In genomic region chr12:8032242-8033152, GRCh38 we compare ENCODE assay signal across 2 cellular contexts.
TF ChIP-seq lines count a peak whose summit lies in the region.

Gene FOXJ2 (plus strand): TSS chr12:8032716. CDS start chr12:8039833, 7,117 bp downstream.

TF ChIP-seq in HCT116, 20 proteins besides CTCF, POLR2A, EP300 and RAD21 (continued from another document):
- TF ChIP-seq SP1 (IDR thresholded peaks at IDR 0.05; ENCODE audit: low read depth) (peak; percentile 41; the same call in 1 of the 2 replicates), ZNF274 (IDR thresholded peaks at IDR 0.05; ENCODE audit: low read depth, low read length) (no peak), SRF (IDR thresholded peaks at IDR 0.05; ENCODE audit: low read depth) (no peak), CEBPB (IDR thresholded peaks at IDR 0.05; ENCODE audit: low read depth) (no peak), ZBTB33 (IDR thresholded peaks at IDR 0.05; ENCODE audit: extremely low read depth, insufficient replicate concordance, low read length) (no peak), JUND (IDR thresholded peaks at IDR 0.05) (no peak), REST (IDR thresholded peaks at IDR 0.05; ENCODE audit: low read depth) (no peak), YY1 (IDR thresholded peaks at IDR 0.05; ENCODE audit: extremely low read depth, insufficient replicate concordance, low read depth, low read length) (no peak), ZFX (IDR thresholded peaks at IDR 0.05) (peak; percentile 95), FOSL1 (IDR thresholded peaks at IDR 0.05; ENCODE audit: low read depth) (no peak), POLR2AphosphoS5 (IDR thresholded peaks at IDR 0.05; ENCODE audit: low read depth, low read length) (peak; percentile 40; the same call in 1 of the 2 replicates), TCF7L2 (IDR thresholded peaks at IDR 0.05; ENCODE audit: borderline replicate concordance, extremely low read depth, insufficient read depth, insufficient read length) (no peak), EZH2 (IDR thresholded peaks at IDR 0.05) (no peak), SIN3A (IDR thresholded peaks at IDR 0.05; ENCODE audit: low read depth) (no peak), MAX (IDR thresholded peaks at IDR 0.05) (peak; percentile 73), EGR1 (IDR thresholded peaks at IDR 0.05; ENCODE audit: low read depth) (peak; percentile 21; the same call in 1 of the 2 replicates), EZH2phosphoT487 (IDR thresholded peaks at IDR 0.05; ENCODE audit: borderline replicate concordance) (no peak)

TF ChIP-seq in K562, 482 proteins besides CTCF, POLR2A, EP300 and RAD21 (continued from another document and continues in another):
- TF ChIP-seq MGA (IDR thresholded peaks at IDR 0.05) = no peak
- 0 out of 2 replicates have a peak, but pooled peaks have one; percentile 31 for TF ChIP-seq ZBTB17 (CRISPR knock-in tag; IDR thresholded peaks at IDR 0.05)
- no peak for TF ChIP-seq ZNF398 (CRISPR knock-in tag; IDR thresholded peaks at IDR 0.05)
- 0 out of 2 replicates have a peak, but pooled peaks have one; percentile 22 for TF ChIP-seq AFF4 (CRISPR knock-in tag; IDR thresholded peaks at IDR 0.05)
- no peak for TF ChIP-seq HDAC3 (IDR thresholded peaks at IDR 0.05; ENCODE audit: borderline replicate concordance, partially characterized antibody)
- TF ChIP-seq NFYB (IDR thresholded peaks at IDR 0.05; ENCODE audit: extremely low read depth, insufficient read length) = no peak
- no peak for TF ChIP-seq GMEB1 (CRISPR knock-in tag; IDR thresholded peaks at IDR 0.05)
- TF ChIP-seq TEAD2 (tag; IDR thresholded peaks at IDR 0.05) = no peak
- 0 out of 4 replicates have a peak, but pooled peaks of 1 of the 2 experiments have one; percentile 2 for TF ChIP-seq RCOR1 (IDR thresholded peaks at IDR 0.05; ENCODE audit: borderline replicate concordance in 1 of 2, low read depth in 2 of 2, low read length in 2 of 2)
- TF ChIP-seq ZNF764 (CRISPR knock-in tag; IDR thresholded peaks at IDR 0.05; ENCODE audit: low read depth) = no peak
- TF ChIP-seq RBFOX2 (IDR thresholded peaks at IDR 0.05; ENCODE audit: low read depth, low read length) = peak; percentile 84
- no peak for TF ChIP-seq ZNF12 (CRISPR knock-in tag; IDR thresholded peaks at IDR 0.05)
- peak in 1 of 2 experiments; percentile 79; a peak in 1 of 4 replicates for TF ChIP-seq UBTF (IDR thresholded peaks at IDR 0.05; ENCODE audit: borderline replicate concordance in 1 of 2, low read depth in 2 of 2, low read length in 2 of 2)
- TF ChIP-seq HES1 (IDR thresholded peaks at IDR 0.05; ENCODE audit: low read depth) = no peak
- TF ChIP-seq ETS1 (conservative IDR thresholded peaks at IDR 0.05; ENCODE audit: control insufficient read depth, low read depth, low read length) = 0 out of 2 replicates have a peak, but pooled peaks have one; percentile 33
- no peak for TF ChIP-seq ASH1L (IDR thresholded peaks at IDR 0.05; ENCODE audit: borderline replicate concordance, low read depth, partially characterized antibody)
- no peak for TF ChIP-seq ZNF184 (CRISPR knock-in tag; IDR thresholded peaks at IDR 0.05)
